1 cellular context compared by ENCODE assay signal in the genomic region with DNA sequence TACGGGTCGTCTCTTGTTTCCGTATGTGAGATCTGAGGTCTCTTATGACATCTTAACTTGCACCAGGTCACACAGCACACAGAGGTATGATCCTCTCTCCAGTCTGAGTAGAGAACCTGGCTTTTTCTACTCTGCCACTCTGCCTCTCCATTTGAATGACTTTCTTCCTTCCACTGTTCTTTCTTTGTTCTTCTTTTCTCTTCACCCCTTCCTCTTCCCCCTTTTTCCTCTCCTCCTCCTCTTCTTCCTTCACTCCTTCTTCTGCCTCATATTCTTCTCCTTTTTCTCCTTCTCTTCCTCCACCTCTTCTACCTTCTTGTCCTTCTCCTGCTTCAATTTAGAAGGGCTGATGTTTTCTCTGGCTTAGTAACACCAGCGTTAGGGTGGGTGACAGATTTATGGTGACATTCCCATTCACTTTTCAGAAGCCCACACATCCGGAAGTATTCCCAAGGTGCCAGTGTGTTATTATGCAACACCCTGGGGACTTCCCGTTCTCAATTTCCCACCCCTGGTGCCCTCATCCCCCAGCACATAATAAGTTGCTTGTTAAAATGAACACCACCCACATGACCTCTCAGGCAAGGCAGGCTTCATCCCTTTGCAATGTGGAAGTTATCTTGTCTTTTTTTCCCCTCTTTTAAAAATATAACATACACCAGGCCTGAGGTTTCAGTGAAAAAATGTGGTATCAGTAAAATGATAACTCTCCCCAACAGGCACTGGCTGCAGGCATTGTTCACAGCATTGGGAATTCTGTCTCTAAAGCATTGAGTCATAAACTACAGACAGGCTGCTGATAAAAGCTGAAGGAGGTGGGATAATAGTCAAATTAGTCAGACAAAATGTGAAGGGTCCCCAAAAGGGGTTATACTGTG.
TF ChIP-seq lines count a peak whose summit lies in the region.

No MANE protein-coding gene starts in this region.

TF ChIP-seq in H1, 55 proteins besides CTCF, POLR2A, EP300 and RAD21 (continued from another document):
- TF ChIP-seq EZH2 (IDR thresholded peaks at IDR 0.05; ENCODE audit: low read depth, low read length, severe bottlenecking) (no peak), PHF8 (conservative IDR thresholded peaks at IDR 0.05; ENCODE audit: low read depth, low read length) (no peak)
